Comparison of ENCODE assay signal across 8 cellular contexts in genomic region chr19:9435279-9436268, GRCh38. TPM values are rescaled to one million over a fixed set of nuclear protein-coding genes. Genes with fewer than 3 reads are reported as not detected.
DNase-seq lines count a peak whose midpoint lies in the region; ATAC-seq, FAIRE-seq and TF ChIP-seq lines count a peak whose summit lies in the region.

TSS of gene ZNF266 (minus strand) at chr19:9435573. CDS start at chr19:9420089, 15,484 bp downstream.

- ATAC-seq in GM21447 (IDR thresholded peaks at IDR 0.05; ENCODE audit: unreplicated experiment), result peak; percentile 87

- H3K36me3 ChIP-seq in OCI-LY1 (ENCODE audit: insufficient read depth, low read length), result peaks cover 30% of the 10 kb centered on the region

- no peaks in the 10 kb centered on the region for H4K20me1 ChIP-seq in OCI-LY1 (ENCODE audit: insufficient read depth, low read length)

- DNase-seq in D721Med (ENCODE audit: insufficient read length, low spot score) (peak; percentile 93), HuH-7 (ENCODE audit: low spot score) (peak; percentile 77), epithelial cell of esophagus (ENCODE audit: low read depth) (peak; percentile 94)
- DNase-seq in activated CD8-positive, alpha-beta memory T cell treated with anti-CD3 and anti-CD28 coated beads, Interleukin-2, amount 50 U/mL, for 48 hours, result peak; percentile 96
- peak; percentile 83 to 85 for DNase-seq in stimulated activated CD8-positive, alpha-beta memory T cell treated with anti-CD3 and anti-CD28 coated beads, Interleukin-4, amount 100 ng/mL, for 1 hour (ENCODE audit: low read depth in 2 of 2, low spot score in 1 of 2)

- H3K27me3 ChIP-seq in OCI-LY1 (ENCODE audit: insufficient read depth, low read length) (no peaks in the 10 kb centered on the region), mononuclear cell (ENCODE audit: insufficient read depth, low read length) (no peaks in the 10 kb centered on the region)

- peaks cover 13% of the 10 kb centered on the region for H3K79me2 ChIP-seq in OCI-LY1 (ENCODE audit: insufficient read depth, low read length)

- TF ChIP-seq CTCF in D721Med (IDR thresholded peaks at IDR 0.05; ENCODE audit: insufficient read depth, missing control alignments) (no peak), OCI-LY1 (IDR thresholded peaks at IDR 0.05; ENCODE audit: low read length) (peak; percentile 42; the same call in 1 of the 2 replicates), epithelial cell of esophagus (IDR thresholded peaks at IDR 0.05; ENCODE audit: insufficient read depth, low read depth, low read length, missing control alignments) (peak; percentile 81)

- H3K9me2 ChIP-seq in OCI-LY1 (ENCODE audit: low read depth, low read length), result no peaks in the 10 kb centered on the region

- no peak for FAIRE-seq in D721Med (lab: Jason Lieb, UNC)

- peak within 1 kb of the TSS; percentile 56 for H3K27ac ChIP-seq in OCI-LY1 (ENCODE audit: low read depth, low read length, poor library complexity, severe bottlenecking)

- H2AFZ ChIP-seq in OCI-LY1 (ENCODE audit: low read length), result peak within 1 kb of the TSS; percentile 61; the same call in 1 of the 2 replicates

- H3K9me3 ChIP-seq in OCI-LY1 (ENCODE audit: low read length) (no peaks in the 10 kb centered on the region), mononuclear cell (ENCODE audit: low read depth, low read length) (no peaks in the 10 kb centered on the region)

- peak within 1 kb of the TSS; percentile 88 for H3K9ac ChIP-seq in OCI-LY1 (ENCODE audit: low read length)

- H3K4me3 ChIP-seq in OCI-LY1 (ENCODE audit: low read depth, low read length, poor library complexity, severe bottlenecking) (peak within 1 kb of the TSS; percentile 77), epithelial cell of esophagus (ENCODE audit: low read length) (peak within 1 kb of the TSS; percentile 84), mononuclear cell (ENCODE audit: low read length) (peak within 1 kb of the TSS; percentile 90)

- no peaks in the 10 kb centered on the region for H3F3A ChIP-seq in OCI-LY1 (ENCODE audit: insufficient read depth, low read length)

- H3K4me1 ChIP-seq in OCI-LY1 (ENCODE audit: insufficient read depth, low read length, severe bottlenecking) (peaks cover 22% of the 10 kb centered on the region), mononuclear cell (ENCODE audit: insufficient read depth, low read length) (peaks cover 24% of the 10 kb centered on the region)

- H3K4me2 ChIP-seq in OCI-LY1 (ENCODE audit: low read length), result peak within 1 kb of the TSS; percentile 79

RNA-seq across cellular contexts. Expression of gene ZNF266, which starts in this region (rescaled TPM):
- 31.6 TPM for total RNA-seq in mononuclear cell

Comparison
In these comparisons a context has a peak if more than half of its experiments do, and no peak if none do; other contexts are left out.
1. Peak in every context shown above with its lines: DNase-seq, ATAC-seq, H3K4me3 ChIP-seq and H3K27ac ChIP-seq.